In genomic region chr20:3927486-3928291, GRCh38 we compare ENCODE assay signal across 9 cellular contexts. TPM values are rescaled to one million over a fixed set of nuclear protein-coding genes. Genes with fewer than 3 reads are reported as not detected.
A peak's percentile ranks its signal among the peaks of the same experiment; 100 is the strongest.
DNase-seq lines count a peak whose midpoint lies in the region; ATAC-seq and TF ChIP-seq lines count a peak whose summit lies in the region.
"Had no signal": no experiment of that assay in that cellular context is flagged by ENCODE, and none has a peak within 500 bp of the region (broad histone marks: within the 10 kb centered on the region; RNA-seq: fewer than 3 reads in every experiment).

No MANE protein-coding gene starts in this region.

- H3K36me3 Mint-ChIP-seq in chondrocyte (ENCODE audit: low read depth) = peaks cover 23% of the 10 kb centered on the region
- peaks cover 33% of the 10 kb centered on the region for H3K36me3 Mint-ChIP-seq in nephron (ENCODE audit: low read depth)

- in situ Hi-C loops in GM18951 (cut with MboI; ENCODE audit: low sequenced_read_pairs, unreplicated experiment) = no loop called here
- in situ Hi-C loops in HAP-1 (cut with MboI; ENCODE audit: low sequenced_read_pairs) = no loop called here

- H3K9me3 Mint-ChIP-seq in chondrocyte (ENCODE audit: low read depth) (no peaks in the 10 kb centered on the region), nephron (no peaks in the 10 kb centered on the region)

- H3K9me3 ChIP-seq in HAP-1 = no peaks in the 10 kb centered on the region
- H3K9me3 ChIP-seq: ovary had no signal

- peak; percentile 26 for TF ChIP-seq POLR2A in GM18951 (IDR thresholded peaks at IDR 0.05; ENCODE audit: extremely low read depth, insufficient read depth, insufficient read length)

- H3K4me1 ChIP-seq in HAP-1 = no peaks in the 10 kb centered on the region

- peak overlapping the region; percentile 6 for H3K27ac Mint-ChIP-seq in chondrocyte (ENCODE audit: unreplicated experiment)
- peak overlapping the region; percentile 23 to 64 (median 46) for H3K27ac Mint-ChIP-seq in nephron

- H3K36me3 ChIP-seq in HAP-1 (replicated peaks) = peaks cover 27% of the 10 kb centered on the region
- H3K36me3 ChIP-seq: ovary had no signal

- no peaks in the 10 kb centered on the region for H3K27me3 ChIP-seq in HAP-1 (ENCODE audit: low read depth)
- H3K27me3 ChIP-seq: ovary had no signal

- H3K4me1 Mint-ChIP-seq in chondrocyte (ENCODE audit: low read depth) = peaks cover 46% of the 10 kb centered on the region
- H3K4me1 Mint-ChIP-seq in nephron = peaks cover 45% of the 10 kb centered on the region

- DNase-seq in NCI-H524 treated with DMSO at 0.1 percent for 48 hours (lab: John Stamatoyannopoulos, UW) = peak; percentile 86
- DNase-seq in chondrocyte (ENCODE audit: low spot score) = no peak
- no peak for DNase-seq in HAP-1 (ENCODE audit: low spot score in 2 of 2)
- DNase-seq in SW480 (ENCODE audit: low spot score) = no peak

- no peak overlapping the region for H3K4me3 ChIP-seq in HAP-1
- H3K4me3 ChIP-seq: ovary had no signal

- no peaks in the 10 kb centered on the region for H3K27me3 Mint-ChIP-seq in chondrocyte (ENCODE audit: low read depth)
- peaks cover 3% of the 10 kb centered on the region for H3K27me3 Mint-ChIP-seq in nephron (ENCODE audit: low read depth)

- TF ChIP-seq CTCF in chondrocyte (IDR thresholded peaks at IDR 0.05) (no peak), nephron (IDR thresholded peaks at IDR 0.05; ENCODE audit: unreplicated experiment in 3 of 3) (no peak)

- ATAC-seq in HG03469 (IDR thresholded peaks at IDR 0.05; ENCODE audit: unreplicated experiment) (no peak), GM19035 (IDR thresholded peaks at IDR 0.05; ENCODE audit: unreplicated experiment) (no peak)

- no peak overlapping the region for H3K4me3 Mint-ChIP-seq in chondrocyte (ENCODE audit: unreplicated experiment)
- no peak overlapping the region for H3K4me3 Mint-ChIP-seq in nephron

RNA-seq across cellular contexts. Expression of gene PANK2, which starts 38.5 kb away (rescaled TPM):
- total RNA-seq in chondrocyte = 38.2 to 45.3 TPM (median 39.7 TPM) in 3 replicates
